9 cellular contexts compared by ENCODE assay signal in the genomic region with DNA sequence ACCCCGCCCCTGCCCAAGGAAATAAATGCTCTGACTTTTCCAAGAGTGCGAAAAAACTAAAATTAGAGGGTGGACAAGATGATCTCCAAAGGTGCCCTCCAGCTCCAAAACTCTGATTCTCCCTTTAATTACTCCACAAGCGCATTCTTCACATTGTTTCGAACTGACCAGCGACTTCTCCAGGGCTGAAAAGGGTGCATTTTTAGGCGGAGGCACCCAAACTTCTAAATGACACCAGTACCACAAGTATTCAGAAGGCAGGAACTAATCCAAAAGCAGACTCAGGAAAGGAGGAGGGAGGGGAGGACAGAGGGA. TPM values are rescaled to one million over a fixed set of nuclear protein-coding genes. Genes with fewer than 3 reads are reported as not detected.
A peak's percentile ranks its signal among the peaks of the same experiment; 100 is the strongest.
DNase-seq lines count a peak whose midpoint lies in the region; ATAC-seq and TF ChIP-seq lines count a peak whose summit lies in the region.
"Had no signal": no experiment of that assay in that cellular context is flagged by ENCODE, and none has a peak within 500 bp of the region (broad histone marks: within the 10 kb centered on the region; RNA-seq: fewer than 3 reads in every experiment).

No MANE protein-coding gene starts in this region.

- H2AFZ ChIP-seq in neural cell (ENCODE audit: low read depth, low read length): no peak overlapping the region

- DNase-seq in MG63 (peak; percentile 67), OCI-M1 (lab: John Stamatoyannopoulos, UW) (no peak), RPMI8226 (no peak)
- DNase-seq in activated CD4-positive, alpha-beta T cell treated with anti-CD3 and anti-CD28 coated beads for 48 hours: no peak
- DNase-seq: SIG-M5 had no signal

- H3K9ac ChIP-seq in BLaER1: peak overlapping the region; percentile 60; the same call in 1 of the 2 replicates
- peak overlapping the region in 1 of 2 donors; percentile 55 for H3K9ac ChIP-seq in duodenal mucosa (ENCODE audit: low read depth in 1 of 2, low read length in 2 of 2)
- peak overlapping the region; percentile 98 for H3K9ac ChIP-seq in neural cell (ENCODE audit: low read length)

- no peaks in the 10 kb centered on the region for H3K9me2 ChIP-seq in neural cell (ENCODE audit: insufficient read depth, low read length)

- H3K36me3 ChIP-seq in BLaER1 (no peaks in the 10 kb centered on the region), MG63 (no peaks in the 10 kb centered on the region), duodenal mucosa (ENCODE audit: control insufficient read depth in 1 of 2, insufficient read depth in 2 of 2, low read length in 2 of 2) (no peaks in the 10 kb centered on the region), neural cell (ENCODE audit: insufficient read depth, low read length) (no peaks in the 10 kb centered on the region)

- H3K4me1 ChIP-seq in BLaER1: peaks cover 15% of the 10 kb centered on the region
- H3K4me1 ChIP-seq in duodenal mucosa (ENCODE audit: control insufficient read depth in 1 of 2, insufficient read depth in 2 of 2, low read length in 2 of 2): peaks cover 28 to 44% of the 10 kb centered on the region in 2 donors

- no peak for TF ChIP-seq RAD21 in neural cell (conservative IDR thresholded peaks at IDR 0.05)

- peaks cover 15% of the 10 kb centered on the region for H3F3A ChIP-seq in neural cell (ENCODE audit: insufficient read depth, low read length, poor library complexity, severe bottlenecking)

- H3K9me3 ChIP-seq in BLaER1: no peaks in the 10 kb centered on the region
- H3K9me3 ChIP-seq in MG63: no peaks in the 10 kb centered on the region
- no peaks in the 10 kb centered on the region for H3K9me3 ChIP-seq in duodenal mucosa (ENCODE audit: control insufficient read depth in 1 of 2, low read length in 2 of 2)
- H3K9me3 ChIP-seq in neural cell (ENCODE audit: low read length): no peaks in the 10 kb centered on the region

- TF ChIP-seq CTCF in neural cell (IDR thresholded peaks at IDR 0.05; ENCODE audit: poor library complexity, severe bottlenecking): no peak

- H3K79me2 ChIP-seq in neural cell (replicated peaks; ENCODE audit: insufficient read depth, low read length): peaks cover 97% of the 10 kb centered on the region

- TF ChIP-seq EP300 in neural cell (conservative IDR thresholded peaks at IDR 0.05; ENCODE audit: poor library complexity, severe bottlenecking): no peak

- no peak for ATAC-seq in HG03196 (IDR thresholded peaks at IDR 0.05; ENCODE audit: unreplicated experiment)

- H3K4me3 ChIP-seq in BLaER1 (peak overlapping the region; percentile 69), MG63 (peak overlapping the region; percentile 62), duodenal mucosa (ENCODE audit: low read depth in 1 of 2, low read length in 2 of 2) (peak overlapping the region; percentile 56 to 73), neural cell (ENCODE audit: low read length) (peak overlapping the region; percentile 75)

- H3K27me3 ChIP-seq in BLaER1: peaks cover 77% of the 10 kb centered on the region
- H3K27me3 ChIP-seq in MG63: no peaks in the 10 kb centered on the region
- no peaks in the 10 kb centered on the region for H3K27me3 ChIP-seq in duodenal mucosa (ENCODE audit: control insufficient read depth in 1 of 2, insufficient read depth in 2 of 2, low read length in 2 of 2)
- no peaks in the 10 kb centered on the region for H3K27me3 ChIP-seq in neural cell (ENCODE audit: insufficient read depth, low read depth, low read length)

- H3K4me2 ChIP-seq in BLaER1 (peak overlapping the region; percentile 96), neural cell (ENCODE audit: low read length) (peak overlapping the region; percentile 91)

- H4K20me1 ChIP-seq in BLaER1: peaks cover 25% of the 10 kb centered on the region
- H4K20me1 ChIP-seq in neural cell (ENCODE audit: insufficient read depth): peaks cover 16% of the 10 kb centered on the region

- H3K27ac ChIP-seq in BLaER1 (no peak overlapping the region), duodenal mucosa (ENCODE audit: low read depth, low read length) (no peak overlapping the region), neural cell (ENCODE audit: low read length) (peak overlapping the region; percentile 99)

TF ChIP-seq in neural cell, 6 proteins besides CTCF, POLR2A, EP300 and RAD21:
- TF ChIP-seq, protein P1, sequence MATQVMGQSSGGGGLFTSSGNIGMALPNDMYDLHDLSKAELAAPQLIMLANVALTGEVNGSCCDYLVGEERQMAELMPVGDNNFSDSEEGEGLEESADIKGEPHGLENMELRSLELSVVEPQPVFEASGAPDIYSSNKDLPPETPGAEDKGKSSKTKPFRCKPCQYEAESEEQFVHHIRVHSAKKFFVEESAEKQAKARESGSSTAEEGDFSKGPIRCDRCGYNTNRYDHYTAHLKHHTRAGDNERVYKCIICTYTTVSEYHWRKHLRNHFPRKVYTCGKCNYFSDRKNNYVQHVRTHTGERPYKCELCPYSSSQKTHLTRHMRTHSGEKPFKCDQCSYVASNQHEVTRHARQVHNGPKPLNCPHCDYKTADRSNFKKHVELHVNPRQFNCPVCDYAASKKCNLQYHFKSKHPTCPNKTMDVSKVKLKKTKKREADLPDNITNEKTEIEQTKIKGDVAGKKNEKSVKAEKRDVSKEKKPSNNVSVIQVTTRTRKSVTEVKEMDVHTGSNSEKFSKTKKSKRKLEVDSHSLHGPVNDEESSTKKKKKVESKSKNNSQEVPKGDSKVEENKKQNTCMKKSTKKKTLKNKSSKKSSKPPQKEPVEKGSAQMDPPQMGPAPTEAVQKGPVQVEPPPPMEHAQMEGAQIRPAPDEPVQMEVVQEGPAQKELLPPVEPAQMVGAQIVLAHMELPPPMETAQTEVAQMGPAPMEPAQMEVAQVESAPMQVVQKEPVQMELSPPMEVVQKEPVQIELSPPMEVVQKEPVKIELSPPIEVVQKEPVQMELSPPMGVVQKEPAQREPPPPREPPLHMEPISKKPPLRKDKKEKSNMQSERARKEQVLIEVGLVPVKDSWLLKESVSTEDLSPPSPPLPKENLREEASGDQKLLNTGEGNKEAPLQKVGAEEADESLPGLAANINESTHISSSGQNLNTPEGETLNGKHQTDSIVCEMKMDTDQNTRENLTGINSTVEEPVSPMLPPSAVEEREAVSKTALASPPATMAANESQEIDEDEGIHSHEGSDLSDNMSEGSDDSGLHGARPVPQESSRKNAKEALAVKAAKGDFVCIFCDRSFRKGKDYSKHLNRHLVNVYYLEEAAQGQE (IDR thresholded peaks at IDR 0.05; ENCODE audit: borderline replicate concordance): no peak
- TF ChIP-seq TAF1 (IDR thresholded peaks at IDR 0.05; ENCODE audit: low read depth) (no peak), MXI1 (conservative IDR thresholded peaks at IDR 0.05; ENCODE audit: poor library complexity, severe bottlenecking) (no peak), EZH2 (IDR thresholded peaks at IDR 0.05; ENCODE audit: borderline replicate concordance, insufficient read depth, low read length, poor library complexity, severe bottlenecking) (no peak), POLR2AphosphoS5 (IDR thresholded peaks at IDR 0.05) (no peak), SMC3 (conservative IDR thresholded peaks at IDR 0.05; ENCODE audit: poor library complexity) (no peak)
TF ChIP-seq in neural cell: peak in this region for 0.

RNA-seq across cellular contexts. Expression of a gene that starts 0.8 kb away (rescaled TPM):
- total RNA-seq in MG63 (2014; rRNA removed; shearing (Covaris generic); ENCODE audit: low replicate concordance): 0.89 and 1.2 TPM in 2 replicates
- polyA plus RNA-seq in neural cell: 26.4 and 27.7 TPM in 2 replicates
- 112 and 179 TPM in 2 replicates for polyA minus RNA-seq in neural cell
